In the genomic region with DNA sequence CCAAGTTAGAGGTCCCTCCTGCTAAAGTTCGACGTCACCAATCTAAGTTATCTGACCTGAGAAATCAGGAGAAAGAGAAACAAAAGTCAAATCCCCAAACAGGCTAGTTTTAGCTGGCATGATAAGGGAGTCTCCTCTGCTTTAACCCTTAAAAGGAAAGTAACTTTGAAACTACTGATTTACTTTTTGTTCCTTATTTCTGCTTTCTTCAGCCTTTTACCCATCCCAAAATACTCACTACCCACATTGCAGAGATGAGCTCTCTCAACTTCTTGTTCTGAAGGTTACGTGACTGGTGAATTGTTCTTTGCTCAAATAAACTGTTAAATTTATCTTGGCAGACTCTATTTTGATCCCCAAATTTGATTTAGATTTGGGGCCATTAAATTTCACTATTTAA, we compare ENCODE assay signal across 1 cellular context.
TF ChIP-seq lines count a peak whose summit lies in the region.

No MANE protein-coding gene starts in this region.

TF ChIP-seq in HepG2, 621 proteins besides CTCF, POLR2A, EP300 and RAD21:
- TF ChIP-seq ZNF652 (CRISPR knock-in tag; IDR thresholded peaks at IDR 0.05; ENCODE audit: borderline replicate concordance, low read depth) (0 out of 2 replicates have a peak, but pooled peaks have one; percentile 12), ZNF205 (CRISPR knock-in tag; IDR thresholded peaks at IDR 0.05) (no peak)
